Comparison of ENCODE assay signal across 8 cellular contexts in genomic region chr17:64262125-64262421, GRCh38. TPM values are rescaled to one million over a fixed set of nuclear protein-coding genes. Genes with fewer than 3 reads are reported as not detected.
DNase-seq lines count a peak whose midpoint lies in the region; ATAC-seq, FAIRE-seq and TF ChIP-seq lines count a peak whose summit lies in the region.

No MANE protein-coding gene starts in this region.

- H3F3A ChIP-seq in neural progenitor cell (ENCODE audit: low read depth) = peaks cover 16% of the 10 kb centered on the region

- H3K9me3 ChIP-seq in ES-I3 (ENCODE audit: control insufficient read depth, insufficient read depth, low read length) (no peaks in the 10 kb centered on the region), neural progenitor cell (ENCODE audit: low read depth) (no peaks in the 10 kb centered on the region)

- H3K27ac Mint-ChIP-seq in neural progenitor cell = no peak overlapping the region

- H3K36me3 Mint-ChIP-seq in neural progenitor cell = no peaks in the 10 kb centered on the region

- peaks cover 13% of the 10 kb centered on the region for H3K27me3 ChIP-seq in neural progenitor cell

- H3K4me1 ChIP-seq in ES-I3 (ENCODE audit: insufficient read depth, low read length) (peaks cover 5% of the 10 kb centered on the region; the same call in 1 of the 2 replicates), neural progenitor cell (peaks cover 14% of the 10 kb centered on the region)

- H3K4me3 Mint-ChIP-seq in neural progenitor cell = peak overlapping the region; percentile 90

- peak overlapping the region; percentile 12 for H2AFZ ChIP-seq in neural progenitor cell (replicated peaks)

- H3K9ac ChIP-seq in ES-I3 (ENCODE audit: low read depth, low read length) = peak overlapping the region; percentile 78
- no peak overlapping the region for H3K9ac ChIP-seq in neural progenitor cell

- no peak for TF ChIP-seq CTCF in epithelial cell of esophagus (IDR thresholded peaks at IDR 0.05; ENCODE audit: insufficient read depth, low read depth, low read length, missing control alignments)
- no peak for TF ChIP-seq CTCF in neural progenitor cell (IDR thresholded peaks at IDR 0.05)
- TF ChIP-seq CTCF in D721Med (IDR thresholded peaks at IDR 0.05; ENCODE audit: insufficient read depth, missing control alignments) = no peak

- ATAC-seq in GM18861 (IDR thresholded peaks at IDR 0.05; ENCODE audit: unreplicated experiment) = no peak

- H3K27ac ChIP-seq in neural progenitor cell = no peak overlapping the region

- H4K20me1 ChIP-seq in neural progenitor cell (ENCODE audit: low read depth) = peaks cover 43% of the 10 kb centered on the region

- peaks cover 39% of the 10 kb centered on the region for H3K4me1 Mint-ChIP-seq in neural progenitor cell

- H3K36me3 ChIP-seq in ES-I3 (ENCODE audit: insufficient read depth, low read length) (no peaks in the 10 kb centered on the region), neural progenitor cell (no peaks in the 10 kb centered on the region)

- peak overlapping the region; percentile 88 for H3K4me2 ChIP-seq in neural progenitor cell

- peaks cover 5% of the 10 kb centered on the region for H3K27me3 Mint-ChIP-seq in neural progenitor cell (ENCODE audit: insufficient read depth, low read depth)

- no peaks in the 10 kb centered on the region for H3K9me3 Mint-ChIP-seq in neural progenitor cell

- H3K4me3 ChIP-seq in epithelial cell of esophagus (ENCODE audit: low read length) (peak overlapping the region; percentile 64), neural progenitor cell (peak overlapping the region; percentile 90)

- DNase-seq in NOMO-1 treated with dmso at 0.1 percent for 144 hours (lab: John Stamatoyannopoulos, UW; ENCODE audit: unreplicated experiment) (peak; percentile 17), epithelial cell of esophagus (ENCODE audit: low read depth) (no peak), neural progenitor cell (ENCODE audit: low spot score) (no peak), D721Med (ENCODE audit: insufficient read length, low spot score) (no peak), amygdala (lab: John Stamatoyannopoulos, UW) (no peak), NCI-H748 treated with DMSO at 0.1 percent for 48 hours (lab: John Stamatoyannopoulos, UW) (no peak)

- H3K79me2 ChIP-seq in neural progenitor cell (ENCODE audit: low read depth) = peaks cover 55% of the 10 kb centered on the region

- FAIRE-seq in D721Med (lab: Jason Lieb, UNC) = no peak

RNA-seq across cellular contexts. Expression of gene TEX2, which starts 1.0 kb away (rescaled TPM):
- 10.6 and 11.7 TPM in 2 replicates for total RNA-seq in neural progenitor cell (ENCODE audit: low replicate concordance)
